ENCODE assay signal across 26 cellular contexts in genomic region chr13:86567119-86567518, GRCh38.
A peak's percentile ranks its signal among the peaks of the same experiment; 100 is the strongest.
DNase-seq lines count a peak whose midpoint lies in the region; ATAC-seq, FAIRE-seq and TF ChIP-seq lines count a peak whose summit lies in the region.
"Had no signal": no experiment of that assay in that cellular context is flagged by ENCODE, and none has a peak within 500 bp of the region (broad histone marks: within the 10 kb centered on the region; RNA-seq: fewer than 3 reads in every experiment).

No MANE protein-coding gene starts in this region.

- H3K23ac ChIP-seq in H1 (ENCODE audit: insufficient read length), result no peak overlapping the region

- H2BK12ac ChIP-seq in H1 (ENCODE audit: low read depth, low read length), result no peak overlapping the region

- TF ChIP-seq EP300 in H1 (IDR thresholded peaks at IDR 0.05; ENCODE audit: borderline replicate concordance in 1 of 2, low read depth in 2 of 2, low read length in 2 of 2), result no peak

- TF ChIP-seq CTCF in cardiac muscle cell (IDR thresholded peaks at IDR 0.05; ENCODE audit: low read depth, low read length), result peak; percentile 16
- peak; percentile 81 for TF ChIP-seq CTCF in OCI-LY1 (IDR thresholded peaks at IDR 0.05; ENCODE audit: low read length)
- TF ChIP-seq CTCF in H1 (IDR thresholded peaks at IDR 0.05; ENCODE audit: control extremely low read depth in 1 of 3, insufficient read depth in 1 of 3, low read depth in 1 of 3, low read length in 3 of 3), result peak; percentile 27 to 36 (median 35); a peak in 3 of 4 replicates
- peak; percentile 21 for TF ChIP-seq CTCF in type B pancreatic cell (conservative IDR thresholded peaks at IDR 0.05)
- TF ChIP-seq CTCF in left lung (IDR thresholded peaks at IDR 0.05), result no peak

- TF ChIP-seq RAD21 in H1 (IDR thresholded peaks at IDR 0.05 in 1 of 2, conservative IDR thresholded peaks at IDR 0.05 in 1 of 2; ENCODE audit: low read depth in 2 of 2, low read length in 2 of 2), result peak; percentile 38 to 49

- no peak overlapping the region for H2BK20ac ChIP-seq in H1 (ENCODE audit: low read length)

- no peaks in the 10 kb centered on the region for H3K9me2 ChIP-seq in OCI-LY1 (ENCODE audit: low read depth, low read length)

- no peaks in the 10 kb centered on the region for H3K9me3 ChIP-seq in cardiac muscle cell (ENCODE audit: low read depth)
- no peaks in the 10 kb centered on the region for H3K9me3 ChIP-seq in OCI-LY1 (ENCODE audit: low read length)
- H3K9me3 ChIP-seq in H1 (ENCODE audit: insufficient read depth in 2 of 2, low read depth in 1 of 2, low read length in 1 of 2), result no peaks in the 10 kb centered on the region
- H3K9me3 ChIP-seq in left lung, result no peaks in the 10 kb centered on the region

- no peak overlapping the region for H3K4ac ChIP-seq in H1 (replicated peaks; ENCODE audit: insufficient read length, low read depth, low read length)

- 86% methylated on average over 3 of the region's 3 CpGs; no CpG with 5 or more reads in 1 of the 2 experiments for whole genome bisulfite sequencing in H1 (ENCODE audit: extremely low coverage in 1 of 2, insufficient coverage in 1 of 2, insufficient read length in 1 of 2, insufficient replicate concordance in 2 of 2, low coverage in 1 of 2, low lambda C conversion rate in 2 of 2, missing lambda C conversion rate in 1 of 2), 2 experiments

- H3K18ac ChIP-seq in H1 (ENCODE audit: extremely low read depth, low read length), result no peak overlapping the region

- no peak overlapping the region for H2AK5ac ChIP-seq in H1 (ENCODE audit: low read depth, low read length)

- H2BK120ac ChIP-seq in H1 (replicated peaks; ENCODE audit: low read depth, low read length), result no peak overlapping the region

- no peaks in the 10 kb centered on the region for H3K27me3 Mint-ChIP-seq in type B pancreatic cell
- H3K27me3 Mint-ChIP-seq: activated naive CD8-positive, alpha-beta T cell treated with anti-CD3 and anti-CD28 coated beads for 36 hours had no signal

- no peak overlapping the region for H2BK15ac ChIP-seq in H1 (ENCODE audit: low read length)

- DNase-seq in cardiac muscle cell (ENCODE audit: low read depth in 1 of 2, low spot score in 1 of 2) (peak in 1 of 2 donors; percentile 6), cardiac septum (ENCODE audit: low spot score) (no peak), H1 (ENCODE audit: low read depth in 1 of 2, low spot score in 2 of 2) (no peak), type B pancreatic cell (ENCODE audit: extremely low spot score, unreplicated experiment) (no peak), left lung (no peak), SIG-M5 treated with dmso at 0.1 percent for 504 hours (lab: John Stamatoyannopoulos, UW; ENCODE audit: unreplicated experiment) (no peak)
- DNase-seq in activated CD8-positive, alpha-beta memory T cell treated with anti-CD3 and anti-CD28 coated beads, Interleukin-2, amount 50 U/mL, for 48 hours, result no peak
- DNase-seq: activated CD4-positive, alpha-beta T cell treated with anti-CD3 and anti-CD28 coated beads, Interleukin-2, amount 50 U/mL, for 1 hour; activated naive CD8-positive, alpha-beta T cell treated with anti-CD3 and anti-CD28 coated beads for 36 hours; activated T-cell treated with anti-CD3 and anti-CD28 coated beads, Interleukin-2, amount 50 U/mL, for 1 hour; central memory CD4-positive, alpha-beta T cell; COR-L47; KG1; midbrain; NCI-H2029; NCI-H526; occipital lobe; Right ventricle myocardium superior; stimulated activated CD4-positive, alpha-beta T cell treated with anti-CD3 and anti-CD28 coated beads, Interleukin-4, amount 100 ng/mL, for 24 hours; T-helper 9 cell; trophoblast cell had no signal

- no peaks in the 10 kb centered on the region for H3K9me3 Mint-ChIP-seq in type B pancreatic cell

- H3K79me2 ChIP-seq in OCI-LY1 (ENCODE audit: insufficient read depth, low read length) (no peaks in the 10 kb centered on the region), H1 (ENCODE audit: control insufficient read depth in 1 of 2, insufficient read depth in 2 of 2, low read length in 2 of 2) (no peaks in the 10 kb centered on the region)

- H3K36me3 Mint-ChIP-seq in type B pancreatic cell, result no peaks in the 10 kb centered on the region
- H3K36me3 Mint-ChIP-seq: activated naive CD8-positive, alpha-beta T cell treated with anti-CD3 and anti-CD28 coated beads for 36 hours had no signal

- H3K23me2 ChIP-seq in H1 (ENCODE audit: low read depth, low read length), result no peaks in the 10 kb centered on the region

- no peak overlapping the region for H3K4me2 ChIP-seq in OCI-LY1 (ENCODE audit: low read length)
- H3K4me2 ChIP-seq in H1 (ENCODE audit: insufficient read depth in 1 of 2, low read depth in 2 of 2, low read length in 2 of 2), result no peak overlapping the region

- H3K36me3 ChIP-seq in cardiac muscle cell (no peaks in the 10 kb centered on the region), OCI-LY1 (ENCODE audit: insufficient read depth, low read length) (no peaks in the 10 kb centered on the region), H1 (ENCODE audit: control insufficient read depth in 2 of 4, insufficient read depth in 4 of 4, low read length in 3 of 4) (no peaks in the 10 kb centered on the region), left lung (no peaks in the 10 kb centered on the region)

- H3K27me3 ChIP-seq in cardiac muscle cell, result no peaks in the 10 kb centered on the region
- no peaks in the 10 kb centered on the region for H3K27me3 ChIP-seq in OCI-LY1 (ENCODE audit: insufficient read depth, low read length)
- no peaks in the 10 kb centered on the region for H3K27me3 ChIP-seq in H1 (replicated peaks in 1 of 4; ENCODE audit: control insufficient read depth in 3 of 4, extremely low read depth in 1 of 4, insufficient read depth in 3 of 4, low read length in 3 of 4)
- H3K27me3 ChIP-seq in left lung, result no peaks in the 10 kb centered on the region

- H4K20me1 ChIP-seq in OCI-LY1 (ENCODE audit: insufficient read depth, low read length), result no peaks in the 10 kb centered on the region
- no peaks in the 10 kb centered on the region for H4K20me1 ChIP-seq in H1 (replicated peaks in 1 of 2; ENCODE audit: control insufficient read depth in 1 of 2, insufficient read depth in 2 of 2, low read length in 2 of 2)

- H3K56ac ChIP-seq in H1 (replicated peaks; ENCODE audit: insufficient read length, low read depth, low read length), result no peak overlapping the region

- no peak overlapping the region for H2BK5ac ChIP-seq in H1 (ENCODE audit: low read depth, low read length)

- H3K4me1 ChIP-seq in cardiac muscle cell (ENCODE audit: low read depth), result no peaks in the 10 kb centered on the region
- peaks cover 16% of the 10 kb centered on the region for H3K4me1 ChIP-seq in OCI-LY1 (ENCODE audit: insufficient read depth, low read length, severe bottlenecking)
- H3K4me1 ChIP-seq in H1 (replicated peaks in 1 of 4; ENCODE audit: control insufficient read depth in 3 of 4, insufficient read depth in 4 of 4, low read length in 3 of 4), result peaks cover 0 to 2% (median 0%) of the 10 kb centered on the region in 4 experiments; a peak in 1 of 7 replicates
- H3K4me1 ChIP-seq in left lung, result no peaks in the 10 kb centered on the region

- H3K4me1 Mint-ChIP-seq in type B pancreatic cell (ENCODE audit: unreplicated experiment), result no peaks in the 10 kb centered on the region
- H3K4me1 Mint-ChIP-seq: activated naive CD8-positive, alpha-beta T cell treated with anti-CD3 and anti-CD28 coated beads for 36 hours had no signal

- no peak for TF ChIP-seq POLR2A in H1 (IDR thresholded peaks at IDR 0.05; ENCODE audit: control extremely low read depth in 1 of 2, low read depth in 2 of 2, low read length in 2 of 2)

- no peak overlapping the region for H3K27ac Mint-ChIP-seq in type B pancreatic cell
- H3K27ac Mint-ChIP-seq: activated naive CD8-positive, alpha-beta T cell treated with anti-CD3 and anti-CD28 coated beads for 36 hours had no signal

- no peak overlapping the region for H4K5ac ChIP-seq in H1 (ENCODE audit: insufficient read length, low read depth, low read length)

- H3K4me3 Mint-ChIP-seq in type B pancreatic cell, result no peak overlapping the region
- H3K4me3 Mint-ChIP-seq: activated naive CD8-positive, alpha-beta T cell treated with anti-CD3 and anti-CD28 coated beads for 36 hours had no signal

- CTCF ChIA-PET in H1 (lab: Charles Lee; ENCODE audit: partially characterized antibody), result interaction anchor here (0.9 to 1.2 kb wide), 3 partner anchors 9 to 708 kb away, joined by 3 to 4 read pairs (median 3); no protein-coding TSS in a partner anchor

- no peaks in the 10 kb centered on the region for H3F3A ChIP-seq in OCI-LY1 (ENCODE audit: insufficient read depth, low read length)

- H4K91ac ChIP-seq in H1 (replicated peaks; ENCODE audit: insufficient read length, low read length), result no peak overlapping the region

- H2AFZ ChIP-seq in OCI-LY1 (ENCODE audit: low read length) (peak overlapping the region; percentile 85; the same call in 1 of the 2 replicates), H1 (ENCODE audit: low read length) (no peak overlapping the region)

- no peak for FAIRE-seq in H1 (lab: Jason Lieb, UNC)
- FAIRE-seq: endometrium, islet of Langerhans had no signal

- no peak overlapping the region for H3K27ac ChIP-seq in cardiac muscle cell
- H3K27ac ChIP-seq in OCI-LY1 (ENCODE audit: low read depth, low read length, poor library complexity, severe bottlenecking), result no peak overlapping the region
- no peak overlapping the region for H3K27ac ChIP-seq in H1 (ENCODE audit: low read depth, low read length)
- H3K27ac ChIP-seq in left lung, result no peak overlapping the region
- H3K27ac ChIP-seq: HL-60 had no signal

- H3K4me3 ChIP-seq in cardiac muscle cell (no peak overlapping the region), OCI-LY1 (ENCODE audit: low read depth, low read length, poor library complexity, severe bottlenecking) (no peak overlapping the region), H1 (ENCODE audit: extremely low read depth in 1 of 4, insufficient read depth in 2 of 4, low read depth in 3 of 4, low read length in 4 of 4) (no peak overlapping the region), left lung (no peak overlapping the region)

- H3K9ac ChIP-seq in OCI-LY1 (ENCODE audit: low read length), result no peak overlapping the region
- H3K9ac ChIP-seq in H1 (replicated peaks in 1 of 4; ENCODE audit: extremely low read depth in 1 of 4, low read depth in 3 of 4, low read length in 3 of 4), result no peak overlapping the region

- ATAC-seq in left lung, result no peak
- ATAC-seq: sciatic nerve had no signal

- H4K8ac ChIP-seq in H1 (ENCODE audit: extremely low read depth, insufficient read depth, low read length), result no peak overlapping the region; the same call in 1 of the 2 replicates

- no peaks in the 10 kb centered on the region for H3K79me1 ChIP-seq in H1 (ENCODE audit: low read depth, low read length)

- no peak overlapping the region for H3K14ac ChIP-seq in H1 (ENCODE audit: insufficient read length)

- POLR2A ChIA-PET in H1 (lab: Charles Lee; ENCODE audit: partially characterized antibody), result no interaction called here

- intact Hi-C loops in cardiac septum (cut with DNase I), result no loop called here
- intact Hi-C loops in left lung (cut with DNase I), result no loop called here

TF ChIP-seq in H1, 55 proteins besides CTCF, POLR2A, EP300 and RAD21 (continues in another document):
- TF ChIP-seq RFX5 (IDR thresholded peaks at IDR 0.05; ENCODE audit: borderline replicate concordance, low read depth, low read length), result no peak
- no peak for TF ChIP-seq SIX5 (IDR thresholded peaks at IDR 0.05; ENCODE audit: low read depth, low read length)
- TF ChIP-seq CHD1 (IDR thresholded peaks at IDR 0.05; ENCODE audit: low read depth, low read length), result no peak
- no peak for TF ChIP-seq SP2 (IDR thresholded peaks at IDR 0.05; ENCODE audit: low read length)
- TF ChIP-seq CREB1 (IDR thresholded peaks at IDR 0.05), result no peak
- TF ChIP-seq CEBPB (IDR thresholded peaks at IDR 0.05; ENCODE audit: low read depth, low read length), result no peak

Comparison
In these comparisons a context has a peak if more than half of its experiments do, and no peak if none do; other contexts are left out.
1. CTCF ChIP-seq: peak in cardiac muscle cell (single experiment), OCI-LY1 (single experiment), H1 (3 of 3) and type B pancreatic cell (single experiment); none in left lung (0 of 2).